Comparison of ENCODE assay signal across 5 cellular contexts in the genomic region with DNA sequence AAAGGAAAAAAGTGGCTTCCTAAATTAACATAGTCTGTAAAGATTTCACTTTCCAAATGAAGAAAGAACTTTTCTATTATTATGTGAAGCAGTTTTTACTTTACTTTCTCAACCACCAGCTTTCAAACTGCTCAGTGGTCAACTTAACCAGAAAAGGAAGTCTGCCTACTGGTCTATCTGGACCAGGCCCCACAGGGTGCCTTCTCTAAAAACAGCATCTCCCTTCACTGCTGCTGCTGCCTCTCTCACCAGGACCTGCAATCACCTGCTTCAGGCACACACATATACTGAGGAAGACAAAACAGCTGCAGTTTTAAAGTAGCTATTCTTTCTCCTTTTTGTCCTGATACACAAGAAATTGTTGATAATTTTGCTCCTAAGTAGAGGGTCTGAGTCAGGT.
"Had no signal": no experiment of that assay in that cellular context is flagged by ENCODE, and none has a peak within 500 bp of the region (broad histone marks: within the 10 kb centered on the region; RNA-seq: fewer than 3 reads in every experiment).

No MANE protein-coding gene starts in this region.

- DNase-seq: H9, HCEC 1CT, IMR-90 had no signal

- H2AFZ ChIP-seq: GM23338 had no signal

- H3K4me2 ChIP-seq: GM23338 had no signal

- H3K4me3 Mint-ChIP-seq: GM23338, H9 had no signal

- H3K27ac Mint-ChIP-seq: GM23338, H9 had no signal

- H3K9me3 Mint-ChIP-seq: GM23338, H9 had no signal

- H3K4me3 ChIP-seq: GM23338, K562 had no signal

- ATAC-seq: GM23338, K562 had no signal
